In the genomic region with DNA sequence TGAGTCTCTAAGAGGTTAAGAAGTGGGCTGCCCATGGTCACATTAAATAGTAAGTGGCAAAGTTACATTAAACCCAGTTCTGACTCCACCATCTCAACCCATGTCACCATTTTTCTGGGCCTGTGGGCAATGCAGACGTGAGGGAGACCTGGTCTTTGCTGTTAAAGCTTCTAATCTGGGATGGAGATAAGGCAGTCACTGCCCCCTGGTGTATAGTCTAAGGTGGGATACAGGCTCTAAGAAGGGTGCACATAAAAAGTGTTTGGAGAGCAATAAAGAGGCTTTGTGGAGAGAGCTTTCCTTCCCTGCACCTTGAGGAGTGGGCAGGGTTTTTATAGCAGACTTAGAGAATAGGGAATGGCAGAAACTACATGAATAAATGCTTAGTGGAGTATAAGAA, we compare ENCODE assay signal across 9 cellular contexts.
A peak's percentile ranks its signal among the peaks of the same experiment; 100 is the strongest.
DNase-seq lines count a peak whose midpoint lies in the region; ATAC-seq and TF ChIP-seq lines count a peak whose summit lies in the region.
"Had no signal": no experiment of that assay in that cellular context is flagged by ENCODE, and none has a peak within 500 bp of the region (broad histone marks: within the 10 kb centered on the region; RNA-seq: fewer than 3 reads in every experiment).

No MANE protein-coding gene starts in this region.

- H3K4me3 ChIP-seq in HCT116 (replicated peaks in 1 of 2; ENCODE audit: low read depth in 1 of 2, low read length in 2 of 2) (no peak overlapping the region), kidney epithelial cell (ENCODE audit: low read depth, low read length) (no peak overlapping the region)

- CTCF ChIA-PET in HCT116 (lab: Charles Lee) = interaction anchor here (1.5 to 3.3 kb wide), 2 partner anchors 223 to 241 kb away, joined by 12 to 45 read pairs; no protein-coding TSS in a partner anchor

- DNase-seq in DMS114 treated with DMSO at 0.1 percent for 48 hours (lab: John Stamatoyannopoulos, UW; ENCODE audit: unreplicated experiment) = peak; percentile 17
- no peak for DNase-seq in HCT116 (ENCODE audit: low read depth, low spot score)
- DNase-seq in kidney epithelial cell (ENCODE audit: low read depth) = no peak
- no peak for DNase-seq in OCI-M1 (lab: John Stamatoyannopoulos, UW)
- no peak for DNase-seq in activated naive CD4-positive, alpha-beta T cell treated with anti-CD3 and anti-CD28 coated beads, Interleukin-2, amount 50 U/mL, for 16 hours
- DNase-seq in cortex of kidney (lab: John Stamatoyannopoulos, UW) = no peak
- no peak for DNase-seq in activated CD4-positive, CD25-positive, alpha-beta regulatory T cell (lab: John Stamatoyannopoulos, UW)
- DNase-seq: NCI-H187 had no signal

- no peaks in the 10 kb centered on the region for H3K9me2 ChIP-seq in HCT116 (ENCODE audit: insufficient read depth)

- H3K4me1 ChIP-seq in HCT116 (ENCODE audit: control insufficient read depth in 1 of 2, insufficient read depth in 2 of 2, low read length in 2 of 2) = peaks cover 0 to 2% of the 10 kb centered on the region in 2 experiments; a peak in 1 of 4 replicates

- TF ChIP-seq RAD21 in HCT116 (IDR thresholded peaks at IDR 0.05; ENCODE audit: low read depth) = peak; percentile 75

- BruUV-seq in HCT116 (replicated peaks; lab: Mats Ljungman, UMichigan) = no TSS peak

- no peak overlapping the region for H3K4me2 ChIP-seq in HCT116 (ENCODE audit: low read length)

- H3K27me3 ChIP-seq in HCT116 (ENCODE audit: insufficient read depth, low read length) (peaks cover 6% of the 10 kb centered on the region; the same call in 1 of the 2 replicates), kidney epithelial cell (ENCODE audit: control insufficient read depth, insufficient read depth, low read length) (no peaks in the 10 kb centered on the region)

- POLR2A ChIA-PET in HCT116 (lab: Charles Lee) = interaction anchor here (0.9 kb wide), 1 partner anchor 223 kb away, joined by 3 read pairs; no protein-coding TSS in a partner anchor

- no peak overlapping the region for H3K9ac ChIP-seq in HCT116 (ENCODE audit: low read length)

- no peaks in the 10 kb centered on the region for H3K9me3 ChIP-seq in HCT116 (ENCODE audit: control insufficient read depth in 1 of 2, insufficient read depth in 1 of 2, low read depth in 1 of 2, low read length in 2 of 2)

- H3K36me3 ChIP-seq in HCT116 (ENCODE audit: control insufficient read depth in 1 of 2, insufficient read depth in 2 of 2, low read length in 2 of 2) = no peaks in the 10 kb centered on the region
- H3K36me3 ChIP-seq in kidney epithelial cell (ENCODE audit: control insufficient read depth, insufficient read depth, low read length) = no peaks in the 10 kb centered on the region

- H4K20me1 ChIP-seq in HCT116 (ENCODE audit: insufficient read depth) = no peaks in the 10 kb centered on the region

- H3K27ac ChIP-seq in HCT116 (ENCODE audit: low read depth, low read length) = no peak overlapping the region

- no peaks in the 10 kb centered on the region for H3K79me2 ChIP-seq in HCT116 (ENCODE audit: insufficient read depth, low read length)

- peak; percentile 40 to 60 (median 44); a peak in 5 of 6 replicates for TF ChIP-seq CTCF in HCT116 (IDR thresholded peaks at IDR 0.05 in 2 of 3, conservative IDR thresholded peaks at IDR 0.05 in 1 of 3; ENCODE audit: borderline replicate concordance in 1 of 3, insufficient read depth in 1 of 3, low read depth in 2 of 3, low read length in 2 of 3)
- peak; percentile 30 for TF ChIP-seq CTCF in kidney epithelial cell (IDR thresholded peaks at IDR 0.05; ENCODE audit: insufficient read depth, low read length, poor library complexity, severe bottlenecking)

- no peak overlapping the region for H2AFZ ChIP-seq in HCT116 (ENCODE audit: low read depth, low read length, poor library complexity, severe bottlenecking)

- no peak for TF ChIP-seq POLR2A in HCT116 (IDR thresholded peaks at IDR 0.05; ENCODE audit: borderline replicate concordance, extremely low read depth, insufficient read depth, insufficient read length)

- RAD21 ChIA-PET in HCT116 (lab: Charles Lee; ENCODE audit: low non-redundant PET in 1 of 2, low total read pairs in 2 of 2, uncharacterized antibody in 2 of 2, unreplicated experiment in 2 of 2) = interaction anchor here (0.5 to 2.1 kb wide), 5 partner anchors 223 to 298 kb away, joined by 3 to 12 read pairs (median 4); no protein-coding TSS in a partner anchor

- intact Hi-C loops in HCT116 (cut with micrococcal nuclease) = loop anchor here (2.0 to 10.0 kb wide), 3 partner anchors 140 to 300 kb away; a partner anchor contains a TSS

- peak; percentile 76 for ATAC-seq in HCT116
- ATAC-seq in SK-N-SH treated with all-trans-retinoic acid at 6 μM for 48 hours = peak; percentile 57

TF ChIP-seq in HCT116, 20 proteins besides CTCF, POLR2A, EP300 and RAD21:
- TF ChIP-seq CEBPB (IDR thresholded peaks at IDR 0.05; ENCODE audit: low read depth) (no peak), EZH2 (IDR thresholded peaks at IDR 0.05) (no peak), CBX3 (IDR thresholded peaks at IDR 0.05; ENCODE audit: low read depth) (no peak), ZFX (IDR thresholded peaks at IDR 0.05) (no peak), TCF7L2 (IDR thresholded peaks at IDR 0.05; ENCODE audit: borderline replicate concordance, extremely low read depth, insufficient read depth, insufficient read length) (no peak)

TF ChIP-seq in SK-N-SH treated with all-trans-retinoic acid at 6 μM for 48 hours, 23 proteins besides CTCF, POLR2A, EP300 and RAD21 (continues in another document):
- TF ChIP-seq TCF4 (CRISPR knock-in tag; IDR thresholded peaks at IDR 0.05; ENCODE audit: borderline replicate concordance) (no peak), ISL1 (CRISPR knock-in tag; IDR thresholded peaks at IDR 0.05) (no peak), GLIS3 (CRISPR knock-in tag; IDR thresholded peaks at IDR 0.05) (no peak), SNAI2 (CRISPR knock-in tag; IDR thresholded peaks at IDR 0.05) (no peak), RARB (CRISPR knock-in tag; IDR thresholded peaks at IDR 0.05) (no peak), ZNF565 (CRISPR knock-in tag; conservative IDR thresholded peaks at IDR 0.05; ENCODE audit: low read depth) (no peak), BACH2 (CRISPR knock-in tag; IDR thresholded peaks at IDR 0.05; ENCODE audit: borderline replicate concordance) (no peak), ZFP30 (CRISPR knock-in tag; IDR thresholded peaks at IDR 0.05) (no peak), ZNF8 (CRISPR knock-in tag; IDR thresholded peaks at IDR 0.05) (no peak), CSDC2 (CRISPR knock-in tag; IDR thresholded peaks at IDR 0.05) (no peak), PPARA (CRISPR knock-in tag; IDR thresholded peaks at IDR 0.05; ENCODE audit: borderline replicate concordance) (no peak), ZC3H10 (CRISPR knock-in tag; IDR thresholded peaks at IDR 0.05) (no peak), ZFP3 (CRISPR knock-in tag; IDR thresholded peaks at IDR 0.05) (no peak), TOX (CRISPR knock-in tag; IDR thresholded peaks at IDR 0.05; ENCODE audit: borderline replicate concordance) (no peak)
- TF ChIP-seq, protein P1, sequence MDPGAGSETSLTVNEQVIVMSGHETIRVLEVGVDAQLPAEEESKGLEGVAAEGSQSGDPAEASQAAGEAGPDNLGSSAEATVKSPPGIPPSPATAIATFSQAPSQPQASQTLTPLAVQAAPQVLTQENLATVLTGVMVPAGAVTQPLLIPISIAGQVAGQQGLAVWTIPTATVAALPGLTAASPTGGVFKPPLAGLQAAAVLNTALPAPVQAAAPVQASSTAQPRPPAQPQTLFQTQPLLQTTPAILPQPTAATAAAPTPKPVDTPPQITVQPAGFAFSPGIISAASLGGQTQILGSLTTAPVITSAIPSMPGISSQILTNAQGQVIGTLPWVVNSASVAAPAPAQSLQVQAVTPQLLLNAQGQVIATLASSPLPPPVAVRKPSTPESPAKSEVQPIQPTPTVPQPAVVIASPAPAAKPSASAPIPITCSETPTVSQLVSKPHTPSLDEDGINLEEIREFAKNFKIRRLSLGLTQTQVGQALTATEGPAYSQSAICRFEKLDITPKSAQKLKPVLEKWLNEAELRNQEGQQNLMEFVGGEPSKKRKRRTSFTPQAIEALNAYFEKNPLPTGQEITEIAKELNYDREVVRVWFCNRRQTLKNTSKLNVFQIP (CRISPR knock-in tag; IDR thresholded peaks at IDR 0.05; ENCODE audit: borderline replicate concordance, low read depth) = no peak
- TF ChIP-seq, protein P2, sequence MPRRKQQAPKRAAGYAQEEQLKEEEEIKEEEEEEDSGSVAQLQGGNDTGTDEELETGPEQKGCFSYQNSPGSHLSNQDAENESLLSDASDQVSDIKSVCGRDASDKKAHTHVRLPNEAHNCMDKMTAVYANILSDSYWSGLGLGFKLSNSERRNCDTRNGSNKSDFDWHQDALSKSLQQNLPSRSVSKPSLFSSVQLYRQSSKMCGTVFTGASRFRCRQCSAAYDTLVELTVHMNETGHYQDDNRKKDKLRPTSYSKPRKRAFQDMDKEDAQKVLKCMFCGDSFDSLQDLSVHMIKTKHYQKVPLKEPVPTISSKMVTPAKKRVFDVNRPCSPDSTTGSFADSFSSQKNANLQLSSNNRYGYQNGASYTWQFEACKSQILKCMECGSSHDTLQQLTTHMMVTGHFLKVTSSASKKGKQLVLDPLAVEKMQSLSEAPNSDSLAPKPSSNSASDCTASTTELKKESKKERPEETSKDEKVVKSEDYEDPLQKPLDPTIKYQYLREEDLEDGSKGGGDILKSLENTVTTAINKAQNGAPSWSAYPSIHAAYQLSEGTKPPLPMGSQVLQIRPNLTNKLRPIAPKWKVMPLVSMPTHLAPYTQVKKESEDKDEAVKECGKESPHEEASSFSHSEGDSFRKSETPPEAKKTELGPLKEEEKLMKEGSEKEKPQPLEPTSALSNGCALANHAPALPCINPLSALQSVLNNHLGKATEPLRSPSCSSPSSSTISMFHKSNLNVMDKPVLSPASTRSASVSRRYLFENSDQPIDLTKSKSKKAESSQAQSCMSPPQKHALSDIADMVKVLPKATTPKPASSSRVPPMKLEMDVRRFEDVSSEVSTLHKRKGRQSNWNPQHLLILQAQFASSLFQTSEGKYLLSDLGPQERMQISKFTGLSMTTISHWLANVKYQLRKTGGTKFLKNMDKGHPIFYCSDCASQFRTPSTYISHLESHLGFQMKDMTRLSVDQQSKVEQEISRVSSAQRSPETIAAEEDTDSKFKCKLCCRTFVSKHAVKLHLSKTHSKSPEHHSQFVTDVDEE (CRISPR knock-in tag; IDR thresholded peaks at IDR 0.05) = no peak
